In the genomic region with DNA sequence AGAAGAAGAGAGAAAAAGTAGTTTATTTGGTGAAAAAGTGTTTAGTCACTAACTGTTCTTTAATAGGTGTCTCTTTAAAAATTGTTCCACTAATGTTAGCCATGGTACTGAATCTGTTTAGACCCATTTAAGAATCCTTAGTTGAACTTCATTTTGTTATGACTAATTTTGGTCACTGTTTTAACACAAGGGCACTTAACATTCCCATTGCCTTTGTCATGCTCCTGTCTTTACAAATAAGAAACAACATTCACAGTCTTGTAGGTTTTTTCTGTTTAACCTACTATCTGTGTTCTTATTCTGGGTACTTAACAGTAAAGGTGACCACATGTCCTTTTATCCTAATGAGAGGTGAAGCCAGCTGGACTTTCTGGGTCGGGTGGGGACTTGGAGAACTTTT, we compare ENCODE assay signal across 14 cellular contexts.
DNase-seq lines count a peak whose midpoint lies in the region; ATAC-seq and TF ChIP-seq lines count a peak whose summit lies in the region.
"Had no signal": no experiment of that assay in that cellular context is flagged by ENCODE, and none has a peak within 500 bp of the region (broad histone marks: within the 10 kb centered on the region; RNA-seq: fewer than 3 reads in every experiment).

No MANE protein-coding gene starts in this region.

- H3K27ac ChIP-seq in 22Rv1 (peak overlapping the region; percentile 87), HCT116 (ENCODE audit: low read depth, low read length) (peak overlapping the region; percentile 10; the same call in 1 of the 2 replicates), coronary artery (no peak overlapping the region), Peyer's patch (peak overlapping the region in 1 of 4 donors; percentile 51)
- H3K27ac ChIP-seq: KMS-11, pancreas had no signal

- H3K79me2 ChIP-seq in HCT116 (ENCODE audit: insufficient read depth, low read length), result no peaks in the 10 kb centered on the region

- no TSS peak for BruUV-seq in HCT116 (replicated peaks; lab: Mats Ljungman, UMichigan)

- H3K4me3 ChIP-seq in HCT116 (replicated peaks in 1 of 2; ENCODE audit: low read depth in 1 of 2, low read length in 2 of 2) (no peak overlapping the region), coronary artery (no peak overlapping the region), Peyer's patch (no peak overlapping the region)
- H3K4me3 ChIP-seq: pancreas had no signal

- DNase-seq in HCT116 (ENCODE audit: low read depth, low spot score), result no peak
- DNase-seq in amniotic epithelial cell (ENCODE audit: low read depth), result peak; percentile 89
- peak; percentile 30 for DNase-seq in hepatic stellate cell (ENCODE audit: low spot score)
- no peak for DNase-seq in coronary artery (ENCODE audit: low spot score)
- DNase-seq in Peyer's patch, result no peak
- DNase-seq: activated T-cell treated with anti-CD3 and anti-CD28 coated beads, Interleukin-2, amount 50 U/mL, for 4 hours; central memory CD4-positive, alpha-beta T cell; pancreas; stimulated activated CD4-positive, alpha-beta T cell treated with anti-CD3 and anti-CD28 coated beads, Interleukin-2, amount 100 ng/mL, for 48 hours; stimulated activated naive CD8-positive, alpha-beta T cell treated with anti-CD3 and anti-CD28 coated beads, Interleukin-15, amount 100 ng/mL, for 72 hours had no signal

- TF ChIP-seq POLR2A in HCT116 (IDR thresholded peaks at IDR 0.05; ENCODE audit: borderline replicate concordance, extremely low read depth, insufficient read depth, insufficient read length) (no peak), Peyer's patch (IDR thresholded peaks at IDR 0.05) (no peak)

- peak overlapping the region; percentile 13 for H3K4me2 ChIP-seq in HCT116 (ENCODE audit: low read length)
- H3K4me2 ChIP-seq: KMS-11 had no signal

- H3K9me2 ChIP-seq in HCT116 (ENCODE audit: insufficient read depth), result no peaks in the 10 kb centered on the region

- H3K9me3 ChIP-seq in HCT116 (ENCODE audit: control insufficient read depth in 1 of 2, insufficient read depth in 1 of 2, low read depth in 1 of 2, low read length in 2 of 2) (no peaks in the 10 kb centered on the region), Peyer's patch (no peaks in the 10 kb centered on the region)
- H3K9me3 ChIP-seq: pancreas had no signal

- H3K4me1 ChIP-seq in HCT116 (ENCODE audit: control insufficient read depth in 1 of 2, insufficient read depth in 2 of 2, low read length in 2 of 2), result peaks cover 18 to 26% of the 10 kb centered on the region in 2 experiments; a peak in 3 of 4 replicates
- H3K4me1 ChIP-seq in Peyer's patch, result peaks cover 0 to 4% (median 0%) of the 10 kb centered on the region in 4 donors
- H3K4me1 ChIP-seq: pancreas had no signal

- CTCF ChIA-PET in HCT116 (lab: Charles Lee), result no interaction called here

- H3K36me3 ChIP-seq in HCT116 (ENCODE audit: control insufficient read depth in 1 of 2, insufficient read depth in 2 of 2, low read length in 2 of 2) (no peaks in the 10 kb centered on the region), Peyer's patch (no peaks in the 10 kb centered on the region)
- H3K36me3 ChIP-seq: pancreas had no signal

- RAD21 ChIA-PET in HCT116 (lab: Charles Lee; ENCODE audit: low non-redundant PET in 1 of 2, low total read pairs in 2 of 2, uncharacterized antibody in 2 of 2, unreplicated experiment in 2 of 2), result no interaction called here

- POLR2A ChIA-PET in HCT116 (lab: Charles Lee), result no interaction called here

- H3K27me3 ChIP-seq in HCT116 (ENCODE audit: insufficient read depth, low read length) (no peaks in the 10 kb centered on the region), Peyer's patch (no peaks in the 10 kb centered on the region)
- H3K27me3 ChIP-seq: pancreas had no signal

- no peak for TF ChIP-seq RAD21 in HCT116 (IDR thresholded peaks at IDR 0.05; ENCODE audit: low read depth)

- ATAC-seq in HCT116, result 0 out of 2 replicates have a peak, but pooled peaks have one; percentile 38
- no peak for ATAC-seq in GM21528 (IDR thresholded peaks at IDR 0.05; ENCODE audit: low FRiP score, unreplicated experiment)
- no peak for ATAC-seq in GM19452 (IDR thresholded peaks at IDR 0.05; ENCODE audit: unreplicated experiment)
- ATAC-seq: activated T-cell treated with anti-CD3 and anti-CD28 coated beads, Interleukin-2, amount 50 U/mL, for 4 hours; pancreas; stimulated activated naive CD8-positive, alpha-beta T cell treated with anti-CD3 and anti-CD28 coated beads, Interleukin-15, amount 100 ng/mL, for 72 hours had no signal

- no peaks in the 10 kb centered on the region for H4K20me1 ChIP-seq in HCT116 (ENCODE audit: insufficient read depth)

- TF ChIP-seq CTCF in 22Rv1 (IDR thresholded peaks at IDR 0.05) (no peak), HCT116 (IDR thresholded peaks at IDR 0.05 in 2 of 3, conservative IDR thresholded peaks at IDR 0.05 in 1 of 3; ENCODE audit: borderline replicate concordance in 1 of 3, insufficient read depth in 1 of 3, low read depth in 2 of 3, low read length in 2 of 3) (no peak), coronary artery (IDR thresholded peaks at IDR 0.05) (no peak), Peyer's patch (IDR thresholded peaks at IDR 0.05) (no peak)

- H2AFZ ChIP-seq in HCT116 (ENCODE audit: low read depth, low read length, poor library complexity, severe bottlenecking), result no peak overlapping the region

- no peak overlapping the region for H3K9ac ChIP-seq in HCT116 (ENCODE audit: low read length)
- H3K9ac ChIP-seq: KMS-11 had no signal

- intact Hi-C loops in HCT116 (cut with micrococcal nuclease), result loop anchor here (5.0 kb wide), 1 partner anchor 697 kb away; no protein-coding TSS in a partner anchor

TF ChIP-seq in HCT116, 20 proteins besides CTCF, POLR2A, EP300 and RAD21:
- TF ChIP-seq, protein P1, sequence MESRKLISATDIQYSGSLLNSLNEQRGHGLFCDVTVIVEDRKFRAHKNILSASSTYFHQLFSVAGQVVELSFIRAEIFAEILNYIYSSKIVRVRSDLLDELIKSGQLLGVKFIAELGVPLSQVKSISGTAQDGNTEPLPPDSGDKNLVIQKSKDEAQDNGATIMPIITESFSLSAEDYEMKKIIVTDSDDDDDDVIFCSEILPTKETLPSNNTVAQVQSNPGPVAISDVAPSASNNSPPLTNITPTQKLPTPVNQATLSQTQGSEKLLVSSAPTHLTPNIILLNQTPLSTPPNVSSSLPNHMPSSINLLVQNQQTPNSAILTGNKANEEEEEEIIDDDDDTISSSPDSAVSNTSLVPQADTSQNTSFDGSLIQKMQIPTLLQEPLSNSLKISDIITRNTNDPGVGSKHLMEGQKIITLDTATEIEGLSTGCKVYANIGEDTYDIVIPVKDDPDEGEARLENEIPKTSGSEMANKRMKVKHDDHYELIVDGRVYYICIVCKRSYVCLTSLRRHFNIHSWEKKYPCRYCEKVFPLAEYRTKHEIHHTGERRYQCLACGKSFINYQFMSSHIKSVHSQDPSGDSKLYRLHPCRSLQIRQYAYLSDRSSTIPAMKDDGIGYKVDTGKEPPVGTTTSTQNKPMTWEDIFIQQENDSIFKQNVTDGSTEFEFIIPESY (IDR thresholded peaks at IDR 0.05; ENCODE audit: extremely low read depth, insufficient replicate concordance, low read length), result no peak
- TF ChIP-seq FOSL1 (IDR thresholded peaks at IDR 0.05; ENCODE audit: low read depth) (no peak), SRF (IDR thresholded peaks at IDR 0.05; ENCODE audit: low read depth) (no peak), SP1 (IDR thresholded peaks at IDR 0.05; ENCODE audit: low read depth) (no peak), CBX3 (IDR thresholded peaks at IDR 0.05; ENCODE audit: low read depth) (no peak), YY1 (IDR thresholded peaks at IDR 0.05; ENCODE audit: extremely low read depth, insufficient replicate concordance, low read depth, low read length) (no peak), ELF1 (IDR thresholded peaks at IDR 0.05; ENCODE audit: borderline replicate concordance, low read depth) (no peak), ZNF274 (IDR thresholded peaks at IDR 0.05; ENCODE audit: low read depth, low read length) (no peak), ZFX (IDR thresholded peaks at IDR 0.05) (no peak), CEBPB (IDR thresholded peaks at IDR 0.05; ENCODE audit: low read depth) (no peak), JUND (IDR thresholded peaks at IDR 0.05) (no peak), TCF7L2 (IDR thresholded peaks at IDR 0.05; ENCODE audit: borderline replicate concordance, extremely low read depth, insufficient read depth, insufficient read length) (no peak)
- TF ChIP-seq, protein P2, sequence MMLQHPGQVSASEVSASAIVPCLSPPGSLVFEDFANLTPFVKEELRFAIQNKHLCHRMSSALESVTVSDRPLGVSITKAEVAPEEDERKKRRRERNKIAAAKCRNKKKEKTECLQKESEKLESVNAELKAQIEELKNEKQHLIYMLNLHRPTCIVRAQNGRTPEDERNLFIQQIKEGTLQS (IDR thresholded peaks at IDR 0.05), result no peak
- TF ChIP-seq, protein P3, sequence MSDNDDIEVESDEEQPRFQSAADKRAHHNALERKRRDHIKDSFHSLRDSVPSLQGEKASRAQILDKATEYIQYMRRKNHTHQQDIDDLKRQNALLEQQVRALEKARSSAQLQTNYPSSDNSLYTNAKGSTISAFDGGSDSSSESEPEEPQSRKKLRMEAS (IDR thresholded peaks at IDR 0.05), result no peak

Comparison
In these comparisons a context has a peak if more than half of its experiments do, and no peak if none do; other contexts are left out.
1. H3K27ac ChIP-seq: peak in 22Rv1 (single experiment) and HCT116 (single experiment); none in coronary artery (0 of 2).
2. DNase-seq: peak in amniotic epithelial cell (single experiment) and hepatic stellate cell (single experiment); none in HCT116 (single experiment), coronary artery (single experiment) and Peyer's patch (0 of 3).